In genomic region chr4:77052352-77052751, GRCh38 we compare ENCODE assay signal across 8 cellular contexts. TPM values are rescaled to one million over a fixed set of nuclear protein-coding genes. Genes with fewer than 3 reads are reported as not detected.
DNase-seq lines count a peak whose midpoint lies in the region; ATAC-seq and TF ChIP-seq lines count a peak whose summit lies in the region.

No MANE protein-coding gene starts in this region.

- H3K9me3 Mint-ChIP-seq in activated T-cell treated with anti-CD3 and anti-CD28 coated beads, Interleukin-2, amount 50 U/mL, for 72 hours, result no peaks in the 10 kb centered on the region

- POLR2A ChIA-PET in OCI-LY7 (lab: Charles Lee), result interaction anchor here (1.0 to 2.9 kb wide), 4 partner anchors 12 to 152 kb away, joined by 3 to 11 read pairs (median 6); no protein-coding TSS in a partner anchor

- BruUV-seq in OCI-LY7 (replicated peaks; lab: Mats Ljungman, UMichigan), result no TSS peak

- H3K4me1 ChIP-seq in cardiac muscle cell (ENCODE audit: low read depth), result no peaks in the 10 kb centered on the region
- H3K4me1 ChIP-seq in right atrium auricular region, result peaks cover 0 to 12% of the 10 kb centered on the region in 2 donors
- H3K4me1 ChIP-seq in OCI-LY7 (ENCODE audit: insufficient read depth, low read length, poor library complexity, severe bottlenecking), result no peaks in the 10 kb centered on the region

- CTCF ChIA-PET in OCI-LY7 (lab: Charles Lee; ENCODE audit: unreplicated experiment), result interaction anchor here (2.1 kb wide), 1 partner anchor 151 kb away, joined by 11 read pairs; no protein-coding TSS in a partner anchor

- peaks cover 5 to 33% of the 10 kb centered on the region in 2 donors for H3K36me3 Mint-ChIP-seq in activated T-cell treated with anti-CD3 and anti-CD28 coated beads, Interleukin-2, amount 50 U/mL, for 72 hours (ENCODE audit: insufficient read depth in 2 of 2)

- intact Hi-C loops in OCI-LY7 (cut with micrococcal nuclease; ENCODE audit: unreplicated experiment), result loop anchor here (1.0 to 2.0 kb wide), 2 partner anchors 106 to 151 kb away; no protein-coding TSS in a partner anchor

- H3K79me2 ChIP-seq in OCI-LY7 (ENCODE audit: insufficient read depth, low read depth, low read length), result peaks cover 13% of the 10 kb centered on the region; the same call in 1 of the 2 replicates

- no peaks in the 10 kb centered on the region for H3K9me2 ChIP-seq in OCI-LY7 (ENCODE audit: insufficient read depth, low read length)

- peaks cover 42% of the 10 kb centered on the region for H3K36me3 ChIP-seq in cardiac muscle cell
- H3K36me3 ChIP-seq in right atrium auricular region, result peaks cover 84% of the 10 kb centered on the region
- H3K36me3 ChIP-seq in OCI-LY7 (ENCODE audit: insufficient read depth, low read length), result peaks cover 100% of the 10 kb centered on the region

- H3K27ac Mint-ChIP-seq in activated T-cell treated with anti-CD3 and anti-CD28 coated beads, Interleukin-2, amount 50 U/mL, for 72 hours, result peak overlapping the region; percentile 88

- no peaks in the 10 kb centered on the region for H3K4me1 Mint-ChIP-seq in activated T-cell treated with anti-CD3 and anti-CD28 coated beads, Interleukin-2, amount 50 U/mL, for 72 hours (ENCODE audit: low read depth)

- no peak overlapping the region for H3K4me2 ChIP-seq in OCI-LY7 (ENCODE audit: low read length)

- peak; percentile 35 to 36 for ATAC-seq in activated T-cell treated with anti-CD3 and anti-CD28 coated beads, Interleukin-2, amount 50 U/mL, for 72 hours (replicated peaks in 1 of 2)
- ATAC-seq in GM18873 (IDR thresholded peaks at IDR 0.05; ENCODE audit: low FRiP score, unreplicated experiment) (no peak), GM21367 (IDR thresholded peaks at IDR 0.05; ENCODE audit: unreplicated experiment) (no peak)

- no peaks in the 10 kb centered on the region; the same call in 1 of the 2 replicates for H4K20me1 ChIP-seq in OCI-LY7 (ENCODE audit: insufficient read depth, low read length)

- TF ChIP-seq CTCF in cardiac muscle cell (IDR thresholded peaks at IDR 0.05; ENCODE audit: low read depth, low read length) (peak; percentile 60), right atrium auricular region (IDR thresholded peaks at IDR 0.05) (peak in 1 of 2 donors; percentile 59), OCI-LY7 (conservative IDR thresholded peaks at IDR 0.05; ENCODE audit: low read length) (peak; percentile 90)

- DNase-seq in cardiac muscle cell (ENCODE audit: low read depth in 1 of 2, low spot score in 1 of 2) (peak; percentile 53 to 64), right atrium auricular region (ENCODE audit: low spot score) (no peak), OCI-LY7 (ENCODE audit: low spot score) (peak; percentile 67), glomerular visceral epithelial cell (ENCODE audit: extremely low spot score) (peak; percentile 47)
- DNase-seq in activated T-cell treated with anti-CD3 and anti-CD28 coated beads, Interleukin-2, amount 50 U/mL, for 72 hours, result peak; percentile 59 to 66
- peak; percentile 32 to 53 (median 44) for DNase-seq in stimulated activated CD4-positive, alpha-beta T cell treated with anti-CD3 and anti-CD28 coated beads, Interleukin-1b, Interleukin-23, amount 100 ng/mL, for 24 hours (ENCODE audit: low read depth in 4 of 4, low spot score in 1 of 4)

- H3K9me3 ChIP-seq in cardiac muscle cell (ENCODE audit: low read depth), result no peaks in the 10 kb centered on the region
- no peaks in the 10 kb centered on the region for H3K9me3 ChIP-seq in right atrium auricular region
- no peaks in the 10 kb centered on the region for H3K9me3 ChIP-seq in OCI-LY7 (ENCODE audit: low read length)

- H2AFZ ChIP-seq in OCI-LY7 (ENCODE audit: low read length), result no peak overlapping the region

- no peak overlapping the region for H3K4me3 Mint-ChIP-seq in activated T-cell treated with anti-CD3 and anti-CD28 coated beads, Interleukin-2, amount 50 U/mL, for 72 hours

- H3K27me3 Mint-ChIP-seq in activated T-cell treated with anti-CD3 and anti-CD28 coated beads, Interleukin-2, amount 50 U/mL, for 72 hours (ENCODE audit: low read depth), result no peaks in the 10 kb centered on the region

- H3K27me3 ChIP-seq in cardiac muscle cell, result no peaks in the 10 kb centered on the region
- H3K27me3 ChIP-seq in right atrium auricular region, result no peaks in the 10 kb centered on the region

- H3K27ac ChIP-seq in cardiac muscle cell (peak overlapping the region; percentile 56), right atrium auricular region (no peak overlapping the region), OCI-LY7 (ENCODE audit: low read depth, low read length, poor library complexity, severe bottlenecking) (no peak overlapping the region)

- H3K4me3 ChIP-seq in cardiac muscle cell (no peak overlapping the region), right atrium auricular region (no peak overlapping the region), OCI-LY7 (ENCODE audit: low read depth, low read length, poor library complexity, severe bottlenecking) (no peak overlapping the region)

RNA-seq across cellular contexts. Expression of gene CCNI, which starts 23.4 kb away (rescaled TPM):
- total RNA-seq in cardiac muscle cell (115 and 129 TPM in 2 replicates), right atrium auricular region (100 to 1,000 TPM; 251 to 338 TPM), OCI-LY7 (2022) (293 and 330 TPM in 2 replicates)
- 140 and 182 TPM in 2 replicates for polyA plus RNA-seq in cardiac muscle cell
- 105 and 116 TPM in 2 replicates for total RNA-seq in OCI-LY7 (2014; rRNA removed; shearing (Covaris generic))
- 100 to 1,000 TPM; 301 to 343 TPM for total RNA-seq in activated T-cell treated with anti-CD3 and anti-CD28 coated beads, Interleukin-2, amount 50 U/mL, for 72 hours

Comparison
In these comparisons a context has a peak if more than half of its experiments do, and no peak if none do; other contexts are left out.
1. ATAC-seq: peak in activated T-cell treated with anti-CD3 and anti-CD28 coated beads, Interleukin-2, amount 50 U/mL, for 72 hours (2 of 2); none in GM18873 (single experiment) and GM21367 (single experiment).